17 cellular contexts compared by ENCODE assay signal in the genomic region with DNA sequence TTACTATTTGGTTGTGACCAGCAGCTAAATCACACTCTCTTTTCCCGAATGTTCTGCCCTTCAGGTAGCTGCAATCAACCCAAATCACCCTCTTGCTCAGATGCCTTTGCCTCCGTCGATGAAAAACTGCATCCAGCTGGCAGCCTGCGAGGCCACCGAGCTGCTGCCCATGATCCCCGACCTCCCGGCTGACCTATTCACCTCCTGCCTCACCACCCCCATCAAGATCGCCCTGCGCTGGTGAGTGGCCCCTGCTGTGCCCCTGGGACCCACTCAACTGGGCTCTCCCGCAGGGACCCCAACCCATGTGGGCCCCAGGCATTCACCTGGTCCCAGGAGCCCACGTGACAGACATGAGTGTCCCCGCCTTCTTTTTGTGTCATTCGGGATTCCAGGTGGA.
DNase-seq lines count a peak whose midpoint lies in the region; ATAC-seq and TF ChIP-seq lines count a peak whose summit lies in the region.
"Had no signal": no experiment of that assay in that cellular context is flagged by ENCODE, and none has a peak within 500 bp of the region (broad histone marks: within the 10 kb centered on the region; RNA-seq: fewer than 3 reads in every experiment).

No MANE protein-coding gene starts in this region.

- H2BK5ac ChIP-seq in mesenchymal stem cell (ENCODE audit: low read depth, low read length, poor library complexity, severe bottlenecking), result no peak overlapping the region

- H4K91ac ChIP-seq in mesenchymal stem cell (ENCODE audit: low read length), result no peak overlapping the region

- intact Hi-C loops in activated CD4-positive, alpha-beta memory T cell treated with anti-CD3 and anti-CD28 coated beads for 36 hours (cut with micrococcal nuclease), result no loop called here

- H3K36me3 ChIP-seq in mesenchymal stem cell (ENCODE audit: control insufficient read depth in 1 of 2, insufficient read depth in 2 of 2, low read depth in 1 of 2, low read length in 2 of 2), result peaks cover 36 to 41% of the 10 kb centered on the region in 2 experiments

- no peak for ATAC-seq in WTC11
- ATAC-seq in GM18502 (IDR thresholded peaks at IDR 0.05; ENCODE audit: poor library complexity, unreplicated experiment), result no peak
- ATAC-seq: upper lobe of right lung had no signal

- H2AFZ ChIP-seq in mesenchymal stem cell (ENCODE audit: low read depth, low read length), result no peak overlapping the region

- H3K79me1 ChIP-seq in mesenchymal stem cell (replicated peaks; ENCODE audit: low read length, poor library complexity, severe bottlenecking), result peaks cover 22% of the 10 kb centered on the region

- H3K27me3 ChIP-seq in mesenchymal stem cell (ENCODE audit: control insufficient read depth in 1 of 2, insufficient read depth in 1 of 2, low read length in 2 of 2), result no peaks in the 10 kb centered on the region
- H3K27me3 ChIP-seq: spleen, upper lobe of right lung had no signal

- DNase-seq in activated effector memory CD4-positive, alpha-beta T cell treated with anti-CD3 and anti-CD28 coated beads, Interleukin-2, amount 50 U/mL, for 16 hours, result peak; percentile 38
- DNase-seq in activated effector memory CD4-positive, alpha-beta T cell treated with Interleukin-2 at 50 U/mL for 16 hours, result no peak
- DNase-seq in WTC11 (ENCODE audit: low spot score) (no peak), mesenchymal stem cell (no peak), type B pancreatic cell (ENCODE audit: extremely low spot score, unreplicated experiment) (peak; percentile 49), cerebellar cortex (ENCODE audit: low spot score) (no peak)
- no peak for DNase-seq in activated CD4-positive, alpha-beta memory T cell treated with anti-CD3 and anti-CD28 coated beads for 36 hours
- DNase-seq: activated naive CD4-positive, alpha-beta T cell; H7; NCI-H1092 treated with DMSO at 0.1 percent for 48 hours; NCI-H2081; retina; Right ventricle myocardium superior; spleen; SW 1271; upper lobe of right lung had no signal

- peak overlapping the region in 1 of 2 experiments; percentile 77 for H3K4ac ChIP-seq in mesenchymal stem cell (ENCODE audit: low read depth in 1 of 2, low read length in 2 of 2)

- H3K23ac ChIP-seq in mesenchymal stem cell (ENCODE audit: low read length in 2 of 2), result no peak overlapping the region

- no peak overlapping the region for H2AK5ac ChIP-seq in mesenchymal stem cell (ENCODE audit: low read length, severe bottlenecking)

- 73% methylated on average over 13 of the region's 13 CpGs for WGBS in mesenchymal stem cell

- peak overlapping the region in 1 of 2 experiments; percentile 59 for H2BK12ac ChIP-seq in mesenchymal stem cell (ENCODE audit: low read length in 2 of 2)

- H3K4me2 ChIP-seq in mesenchymal stem cell (ENCODE audit: low read length, poor library complexity, severe bottlenecking), result no peak overlapping the region

- H3K4me1 Mint-ChIP-seq in WTC11, result peaks cover 15% of the 10 kb centered on the region
- H3K4me1 Mint-ChIP-seq in type B pancreatic cell (ENCODE audit: unreplicated experiment), result peaks cover 26% of the 10 kb centered on the region
- peaks cover 22% of the 10 kb centered on the region for H3K4me1 Mint-ChIP-seq in activated CD4-positive, alpha-beta memory T cell treated with anti-CD3 and anti-CD28 coated beads for 36 hours (ENCODE audit: low read depth)

- H3K9me3 Mint-ChIP-seq in WTC11 (no peaks in the 10 kb centered on the region), type B pancreatic cell (no peaks in the 10 kb centered on the region)
- H3K9me3 Mint-ChIP-seq in activated CD4-positive, alpha-beta memory T cell treated with anti-CD3 and anti-CD28 coated beads for 36 hours, result no peaks in the 10 kb centered on the region

- no peaks in the 10 kb centered on the region for H3K27me3 Mint-ChIP-seq in WTC11 (ENCODE audit: low read depth)
- no peaks in the 10 kb centered on the region for H3K27me3 Mint-ChIP-seq in type B pancreatic cell
- no peaks in the 10 kb centered on the region for H3K27me3 Mint-ChIP-seq in activated CD4-positive, alpha-beta memory T cell treated with anti-CD3 and anti-CD28 coated beads for 36 hours

- no peak overlapping the region for H3K27ac ChIP-seq in mesenchymal stem cell (ENCODE audit: low read length, poor library complexity, severe bottlenecking)
- H3K27ac ChIP-seq: spleen, upper lobe of right lung had no signal

- CTCF ChIA-PET in WTC11 (lab: Charles Lee), result interaction anchor here (0.7 to 1.1 kb wide), 2 partner anchors 145 to 227 kb away, joined by 3 to 6 read pairs; no protein-coding TSS in a partner anchor
- CTCF ChIA-PET in activated CD4-positive, alpha-beta memory T cell treated with anti-CD3 and anti-CD28 coated beads for 36 hours (lab: Charles Lee), result no interaction called here

- H2BK120ac ChIP-seq in mesenchymal stem cell (ENCODE audit: low read depth, low read length), result peak overlapping the region; percentile 30

- no peak overlapping the region for H2BK15ac ChIP-seq in mesenchymal stem cell (ENCODE audit: low read depth, poor library complexity, severe bottlenecking)

- no peak overlapping the region for H3K14ac ChIP-seq in mesenchymal stem cell (ENCODE audit: low read length in 2 of 2)

- TF ChIP-seq CTCF in WTC11 (IDR thresholded peaks at IDR 0.05) (no peak), type B pancreatic cell (conservative IDR thresholded peaks at IDR 0.05) (no peak)

- H3K9me3 ChIP-seq in mesenchymal stem cell (ENCODE audit: control insufficient read depth, low read length), result no peaks in the 10 kb centered on the region
- H3K9me3 ChIP-seq: spleen, upper lobe of right lung had no signal

- no peak overlapping the region for H3K9ac ChIP-seq in mesenchymal stem cell (ENCODE audit: low read length)

- H4K8ac ChIP-seq in mesenchymal stem cell (ENCODE audit: low read length), result peak overlapping the region; percentile 57

- POLR2A ChIA-PET in WTC11 (lab: Charles Lee), result no interaction called here
- POLR2A ChIA-PET in activated CD4-positive, alpha-beta memory T cell treated with anti-CD3 and anti-CD28 coated beads for 36 hours (lab: Charles Lee), result no interaction called here

- H3K36me3 Mint-ChIP-seq in WTC11, result peaks cover 8% of the 10 kb centered on the region
- H3K36me3 Mint-ChIP-seq in type B pancreatic cell, result peaks cover 32% of the 10 kb centered on the region
- peaks cover 27% of the 10 kb centered on the region for H3K36me3 Mint-ChIP-seq in activated CD4-positive, alpha-beta memory T cell treated with anti-CD3 and anti-CD28 coated beads for 36 hours

- H3K4me1 ChIP-seq in mesenchymal stem cell (ENCODE audit: control insufficient read depth, insufficient read depth, low read depth, low read length), result peaks cover 16% of the 10 kb centered on the region

- H3K4me3 Mint-ChIP-seq in WTC11, result no peak overlapping the region
- no peak overlapping the region for H3K4me3 Mint-ChIP-seq in type B pancreatic cell
- H3K4me3 Mint-ChIP-seq in activated CD4-positive, alpha-beta memory T cell treated with anti-CD3 and anti-CD28 coated beads for 36 hours, result no peak overlapping the region

- peak overlapping the region; percentile 37 to 72 for H3K18ac ChIP-seq in mesenchymal stem cell (ENCODE audit: low read depth in 1 of 2, low read length in 2 of 2)

- no peak overlapping the region for H3K4me3 ChIP-seq in mesenchymal stem cell (ENCODE audit: insufficient read depth in 1 of 2, low read depth in 1 of 2, low read length in 2 of 2)
- H3K4me3 ChIP-seq: spleen, upper lobe of right lung had no signal

- H3K27ac Mint-ChIP-seq in WTC11 (peak overlapping the region; percentile 84), type B pancreatic cell (no peak overlapping the region)
- H3K27ac Mint-ChIP-seq in activated CD4-positive, alpha-beta memory T cell treated with anti-CD3 and anti-CD28 coated beads for 36 hours, result no peak overlapping the region

TF ChIP-seq in WTC11, 78 proteins besides CTCF, POLR2A, EP300 and RAD21:
- TF ChIP-seq ZNF263 (CRISPR knock-in tag; IDR thresholded peaks at IDR 0.05; ENCODE audit: low read depth) (no peak), SMAD4 (CRISPR knock-in tag; IDR thresholded peaks at IDR 0.05) (no peak), TEAD4 (CRISPR knock-in tag; IDR thresholded peaks at IDR 0.05) (no peak), NR3C1 (CRISPR knock-in tag; conservative IDR thresholded peaks at IDR 0.05; ENCODE audit: low read depth) (no peak), ZNF121 (CRISPR knock-in tag; IDR thresholded peaks at IDR 0.05) (no peak)
TF ChIP-seq in WTC11: peak in this region for 0.

Comparison
In these comparisons a context has a peak if more than half of its experiments do, and no peak if none do; other contexts are left out.
1. DNase-seq: peak in activated effector memory CD4-positive, alpha-beta T cell treated with anti-CD3 and anti-CD28 coated beads, Interleukin-2, amount 50 U/mL, for 16 hours (single experiment) and type B pancreatic cell (single experiment); none in activated effector memory CD4-positive, alpha-beta T cell treated with Interleukin-2 at 50 U/mL for 16 hours (single experiment), WTC11 (single experiment), mesenchymal stem cell (single experiment), cerebellar cortex (single experiment) and activated CD4-positive, alpha-beta memory T cell treated with anti-CD3 and anti-CD28 coated beads for 36 hours (single experiment).